ENCODE assay signal across 10 cellular contexts in genomic region chr12:80412343-80412953, GRCh38. TPM values are rescaled to one million over a fixed set of nuclear protein-coding genes. Genes with fewer than 3 reads are reported as not detected.
DNase-seq lines count a peak whose midpoint lies in the region; ATAC-seq, FAIRE-seq and TF ChIP-seq lines count a peak whose summit lies in the region.
"Had no signal": no experiment of that assay in that cellular context is flagged by ENCODE, and none has a peak within 500 bp of the region (broad histone marks: within the 10 kb centered on the region; RNA-seq: fewer than 3 reads in every experiment).

No MANE protein-coding gene starts in this region.

- H2AFZ ChIP-seq in GM12878 (ENCODE audit: control insufficient read depth, low read depth, low read length): no peak overlapping the region

- peak; percentile 78 for TF ChIP-seq RAD21 in GM12878 (IDR thresholded peaks at IDR 0.05; ENCODE audit: insufficient read depth, low read depth, low read length)

- RAD21 ChIA-PET in GM12878 (lab: Charles Lee; ENCODE audit: unreplicated experiment): no interaction called here

- intact Hi-C loops in GM12878 (cut with micrococcal nuclease; ENCODE audit: unreplicated experiment): loop anchor here (1.0 to 10.0 kb wide), 6 partner anchors 215 to 1212 kb away; no protein-coding TSS in a partner anchor
- intact Hi-C loops in upper lobe of right lung (cut with DNase I): no loop called here
- intact Hi-C loops in activated CD4-positive, alpha-beta T cell treated with anti-CD3 and anti-CD28 coated beads for 36 hours (cut with DNase I, micrococcal nuclease): loop anchor here (2.0 to 10.0 kb wide), 4 partner anchors 350 to 1214 kb away; no protein-coding TSS in a partner anchor

- SMC1A ChIA-PET in GM12878 (lab: Charles Lee; ENCODE audit: uncharacterized antibody, unreplicated experiment): interaction anchor here (1.1 kb wide), 1 partner anchor 221 kb away, joined by 3 read pairs; no protein-coding TSS in a partner anchor

- POLR2A ChIA-PET in GM12878 (lab: Charles Lee): no interaction called here
- POLR2A ChIA-PET in activated CD4-positive, alpha-beta T cell treated with anti-CD3 and anti-CD28 coated beads for 36 hours (lab: Charles Lee): no interaction called here

- no peaks in the 10 kb centered on the region for H3K4me1 Mint-ChIP-seq in activated CD4-positive, alpha-beta T cell treated with anti-CD3 and anti-CD28 coated beads for 36 hours
- H3K4me1 Mint-ChIP-seq: IgD-negative memory B cell had no signal

- WGBS in GM12878 (ENCODE audit: insufficient coverage, insufficient replicate concordance, low lambda C conversion rate, missing lambda C conversion rate): 1% methylated on average over 3 of the region's 3 CpGs

- H3K36me3 Mint-ChIP-seq in activated CD4-positive, alpha-beta T cell treated with anti-CD3 and anti-CD28 coated beads for 36 hours (ENCODE audit: low read depth): no peaks in the 10 kb centered on the region
- H3K36me3 Mint-ChIP-seq: IgD-negative memory B cell had no signal

- in situ Hi-C loops in GM12878 (cut with MboI): no loop called here

- CTCF ChIA-PET in GM12878 (lab: Yijun Ruan, JAX): interaction anchor here (0.6 to 1.9 kb wide), 8 partner anchors 10 to 846 kb away, joined by 3 to 5 read pairs (median 3); no protein-coding TSS in a partner anchor
- CTCF ChIA-PET in activated CD4-positive, alpha-beta T cell treated with anti-CD3 and anti-CD28 coated beads for 36 hours (lab: Charles Lee): interaction anchor here (0.8 to 1.6 kb wide), 5 partner anchors 11 to 140 kb away, joined by 3 to 7 read pairs (median 3); no protein-coding TSS in a partner anchor

- peak; percentile 78 for FAIRE-seq in GM12878 (lab: Jason Lieb, UNC)
- FAIRE-seq in islet of Langerhans (lab: Jason Lieb, UNC): peak; percentile 98

- TF ChIP-seq POLR2A in GM12878 (IDR thresholded peaks at IDR 0.05; ENCODE audit: low read depth, low read length): no peak

- ATAC-seq in GM19372 (IDR thresholded peaks at IDR 0.05; ENCODE audit: low read depth, unreplicated experiment) (peak; percentile 84), HG03439 (IDR thresholded peaks at IDR 0.05; ENCODE audit: unreplicated experiment) (peak; percentile 58), GM12878 (peak; percentile 90), upper lobe of right lung (peak; percentile 82)
- ATAC-seq in activated CD4-positive, alpha-beta T cell treated with anti-CD3 and anti-CD28 coated beads for 36 hours: no peak

- no peak overlapping the region for H3K4me2 ChIP-seq in GM12878 (ENCODE audit: control insufficient read depth, insufficient read depth)

- no peak overlapping the region for H3K27ac ChIP-seq in GM12878 (ENCODE audit: control insufficient read depth, insufficient read depth)
- no peak overlapping the region for H3K27ac ChIP-seq in upper lobe of right lung

- H4K20me1 ChIP-seq in GM12878 (ENCODE audit: control insufficient read depth, insufficient read depth): no peaks in the 10 kb centered on the region

- no peak overlapping the region for H3K27ac Mint-ChIP-seq in activated CD4-positive, alpha-beta T cell treated with anti-CD3 and anti-CD28 coated beads for 36 hours
- H3K27ac Mint-ChIP-seq: IgD-negative memory B cell had no signal

- BruUV-seq in GM12878 (replicated peaks; lab: Mats Ljungman, UMichigan): no TSS peak

- H3K4me3 Mint-ChIP-seq in activated CD4-positive, alpha-beta T cell treated with anti-CD3 and anti-CD28 coated beads for 36 hours: no peak overlapping the region
- H3K4me3 Mint-ChIP-seq: IgD-negative memory B cell had no signal

- no peaks in the 10 kb centered on the region for H3K27me3 Mint-ChIP-seq in activated CD4-positive, alpha-beta T cell treated with anti-CD3 and anti-CD28 coated beads for 36 hours
- H3K27me3 Mint-ChIP-seq: IgD-negative memory B cell had no signal

- H3K4me3 ChIP-seq in GM12878 (no peak overlapping the region), upper lobe of right lung (no peak overlapping the region)

- H3K4me1 ChIP-seq in GM12878 (ENCODE audit: control insufficient read depth, insufficient read depth, low read length) (peaks cover 6% of the 10 kb centered on the region; the same call in 1 of the 2 replicates), upper lobe of right lung (no peaks in the 10 kb centered on the region)

- H3K27me3 ChIP-seq in GM12878 (replicated peaks in 1 of 2; ENCODE audit: control insufficient read depth in 2 of 2, insufficient read depth in 2 of 2, low read length in 1 of 2) (no peaks in the 10 kb centered on the region), upper lobe of right lung (no peaks in the 10 kb centered on the region)

- TF ChIP-seq CTCF in GM12878 (IDR thresholded peaks at IDR 0.05 in 2 of 3, conservative IDR thresholded peaks at IDR 0.05 in 1 of 3; ENCODE audit: control insufficient read depth in 2 of 3, extremely low read depth in 1 of 3, insufficient read depth in 1 of 3, low read depth in 3 of 3, low read length in 3 of 3): peak; percentile 63 to 72 (median 64)
- peak; percentile 85 for TF ChIP-seq CTCF in upper lobe of right lung (IDR thresholded peaks at IDR 0.05)

- no peak for TF ChIP-seq EP300 in GM12878 (IDR thresholded peaks at IDR 0.05; ENCODE audit: borderline replicate concordance in 1 of 2, control insufficient read depth in 1 of 2, low read depth in 2 of 2, low read length in 2 of 2)

- DNase-seq in COLO829 (ENCODE audit: low spot score): peak; percentile 14
- DNase-seq in NCI-H446 treated with DMSO at 0.1 percent for 48 hours (lab: John Stamatoyannopoulos, UW): peak; percentile 30
- no peak for DNase-seq in GM12878 (ENCODE audit: low read depth, low spot score)
- no peak for DNase-seq in upper lobe of right lung
- no peak for DNase-seq in activated CD4-positive, alpha-beta T cell treated with anti-CD3 and anti-CD28 coated beads for 36 hours
- DNase-seq: left cardiac atrium had no signal

- H3K36me3 ChIP-seq in GM12878 (ENCODE audit: control insufficient read depth in 2 of 2, insufficient read depth in 2 of 2, low read length in 1 of 2) (no peaks in the 10 kb centered on the region), upper lobe of right lung (no peaks in the 10 kb centered on the region)

- H3K79me2 ChIP-seq in GM12878 (ENCODE audit: control insufficient read depth, insufficient read depth, low read length): no peaks in the 10 kb centered on the region

- H3K9ac ChIP-seq in GM12878 (ENCODE audit: control insufficient read depth, insufficient read depth, low read length): no peak overlapping the region

- H3K9me3 Mint-ChIP-seq in activated CD4-positive, alpha-beta T cell treated with anti-CD3 and anti-CD28 coated beads for 36 hours (ENCODE audit: low read depth): no peaks in the 10 kb centered on the region
- H3K9me3 Mint-ChIP-seq: IgD-negative memory B cell had no signal

- H3K9me3 ChIP-seq in GM12878 (replicated peaks; ENCODE audit: control insufficient read depth, insufficient read depth, low read length) (no peaks in the 10 kb centered on the region), upper lobe of right lung (no peaks in the 10 kb centered on the region)

TF ChIP-seq in GM12878, 131 proteins besides CTCF, POLR2A, EP300 and RAD21:
- TF ChIP-seq HSF1 (IDR thresholded peaks at IDR 0.05; ENCODE audit: low read depth, low read length): no peak
- TF ChIP-seq SMC3 (IDR thresholded peaks at IDR 0.05; ENCODE audit: borderline replicate concordance, low read length): peak; percentile 57; the same call in 1 of the 2 replicates
- no peak for TF ChIP-seq ESRRA (IDR thresholded peaks at IDR 0.05; ENCODE audit: low read length)
- no peak for TF ChIP-seq MAX (IDR thresholded peaks at IDR 0.05; ENCODE audit: low read depth, low read length)
- no peak for TF ChIP-seq TAF1 (IDR thresholded peaks at IDR 0.05; ENCODE audit: borderline replicate concordance, low read depth, low read length)
- TF ChIP-seq CBX3 (IDR thresholded peaks at IDR 0.05; ENCODE audit: borderline replicate concordance, low read depth): no peak

RNA-seq across cellular contexts. Expression of gene PTPRQ, which starts 31.6 kb away (rescaled TPM):
- 0.51 and 0.94 TPM in 2 replicates for total RNA-seq in GM12878 (2013; cell fraction: nucleolus; rRNA removed)
- total RNA-seq in GM12878 (2014; rRNA removed) (not detected in 2 replicates), GM12878 (2014; rRNA removed; fragmentation: Illumina TruSeq; extraction: Trizol) (not detected in 2 replicates), GM12878 (2021) (not detected in 2 replicates), upper lobe of right lung (9.8 TPM)
- polyA plus RNA-seq in GM12878 (2011; ENCODE audit: low read depth): not detected
- polyA plus RNA-seq in GM12878 (2011; rRNA removed) (0.01 TPM in 2 replicates), GM12878 (2014; fragmentation: Illumina TruSeq; extraction: Trizol) (not detected in 2 replicates), GM12878 (2014; fragmentation: Nextera tagmentation; extraction: Ambion mirVana) (not detected), GM12878 (2014; rRNA removed) (not detected in 2 replicates), GM12878 (2016; fragmentation: Nextera tagmentation; extraction: Ambion mirVana) (not detected)
- not detected in 2 replicates for polyA plus RNA-seq in GM12878 (2011; cell fraction: cytosol; rRNA removed)
- polyA plus RNA-seq in GM12878 (2011; cell fraction: nucleus; rRNA removed): 0.29 and 0.31 TPM in 2 replicates
- 0.01 TPM in 1 of 2 replicates, not detected in the other for polyA plus RNA-seq in GM12878 (2012)
- polyA minus RNA-seq in GM12878 (2011; rRNA and poly(A)+ RNA removed): 0.21 and 0.29 TPM in 2 replicates
- polyA minus RNA-seq in GM12878 (2011; cell fraction: cytosol; rRNA and poly(A)+ RNA removed): not detected in 2 replicates
- 0.19 and 0.24 TPM in 2 replicates for polyA minus RNA-seq in GM12878 (2011; cell fraction: nucleus; rRNA and poly(A)+ RNA removed)
- total RNA-seq in activated CD4-positive, alpha-beta T cell treated with anti-CD3 and anti-CD28 coated beads for 36 hours: not detected
- polyA plus RNA-seq: IgD-negative memory B cell had no signal

Comparison
In these comparisons a context has a peak if more than half of its experiments do, and no peak if none do; other contexts are left out.
1. DNase-seq: peak in COLO829 (single experiment) and NCI-H446 treated with DMSO at 0.1 percent for 48 hours (single experiment); none in GM12878 (single experiment), upper lobe of right lung (single experiment) and activated CD4-positive, alpha-beta T cell treated with anti-CD3 and anti-CD28 coated beads for 36 hours (single experiment).